16 cellular contexts compared by ENCODE assay signal in the genomic region with DNA sequence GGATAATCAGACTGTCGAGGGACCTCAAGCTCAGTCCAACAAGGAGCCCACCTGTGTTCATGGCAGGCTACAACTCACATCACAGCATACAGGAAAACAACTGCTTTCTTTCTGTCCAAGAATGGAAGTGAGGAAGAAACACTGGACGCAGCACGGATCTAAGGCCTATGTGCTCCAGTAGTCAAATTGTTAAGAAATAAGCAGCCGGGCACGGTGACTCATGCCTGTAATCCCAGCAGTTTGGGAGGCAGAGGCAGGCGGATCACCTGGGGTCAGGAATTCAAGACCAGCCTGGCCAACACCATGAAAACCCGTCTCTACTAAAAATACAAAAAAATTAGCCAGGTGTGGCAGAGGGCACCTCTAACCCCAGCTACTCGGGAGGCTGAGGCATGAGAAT.
DNase-seq lines count a peak whose midpoint lies in the region; ATAC-seq and TF ChIP-seq lines count a peak whose summit lies in the region.
"Had no signal": no experiment of that assay in that cellular context is flagged by ENCODE, and none has a peak within 500 bp of the region (broad histone marks: within the 10 kb centered on the region; RNA-seq: fewer than 3 reads in every experiment).

No MANE protein-coding gene starts in this region.

- ATAC-seq in stimulated activated naive CD8-positive, alpha-beta T cell treated with anti-CD3 and anti-CD28 coated beads, Interleukin-15, amount 100 ng/mL, for 72 hours: no peak

- no peaks in the 10 kb centered on the region for H3K36me3 ChIP-seq in endodermal cell (ENCODE audit: control insufficient read depth, insufficient read depth, low read length)
- H3K36me3 ChIP-seq: heart left ventricle, spleen, upper lobe of left lung had no signal

- DNase-seq in AG10803 (ENCODE audit: low read depth) (peak; percentile 17), NCI-H69 (lab: John Stamatoyannopoulos, UW) (peak; percentile 22), endodermal cell (peak; percentile 79), mesothelial cell of epicardium (ENCODE audit: low spot score in 2 of 2, unreplicated experiment in 2 of 2) (no peak), retina (no peak), Ammon's horn (ENCODE audit: low spot score) (no peak), DMS53 (lab: John Stamatoyannopoulos, UW) (no peak)
- DNase-seq in stimulated activated naive CD8-positive, alpha-beta T cell treated with anti-CD3 and anti-CD28 coated beads, Interleukin-15, amount 100 ng/mL, for 72 hours: no peak
- DNase-seq: activated CD4-positive, alpha-beta T cell treated with anti-CD3 and anti-CD28 coated beads, Interleukin-2, amount 10 ng/mL, durations not matched to agents 24 days and 14 days; activated gamma-delta T cell treated with Interleukin-2 at 50 U/mL for 16 hours; GDM1; heart left ventricle; NCI-H1694; spleen; SW 1271; upper lobe of left lung had no signal

- H3K27ac Mint-ChIP-seq in endodermal cell (no peak overlapping the region), mesothelial cell of epicardium (peak overlapping the region; percentile 26)
- no peak overlapping the region for H3K27ac Mint-ChIP-seq in stimulated activated naive CD8-positive, alpha-beta T cell treated with anti-CD3 and anti-CD28 coated beads, Interleukin-15, amount 100 ng/mL, for 72 hours
- H3K27ac Mint-ChIP-seq: activated CD4-positive, alpha-beta T cell treated with anti-CD3 and anti-CD28 coated beads, Interleukin-2, amount 10 ng/mL, durations not matched to agents 24 days and 14 days had no signal

- H3K4me1 Mint-ChIP-seq in endodermal cell (peaks cover 1% of the 10 kb centered on the region), mesothelial cell of epicardium (peaks cover 21% of the 10 kb centered on the region)
- no peaks in the 10 kb centered on the region for H3K4me1 Mint-ChIP-seq in stimulated activated naive CD8-positive, alpha-beta T cell treated with anti-CD3 and anti-CD28 coated beads, Interleukin-15, amount 100 ng/mL, for 72 hours
- H3K4me1 Mint-ChIP-seq: activated CD4-positive, alpha-beta T cell treated with anti-CD3 and anti-CD28 coated beads, Interleukin-2, amount 10 ng/mL, durations not matched to agents 24 days and 14 days had no signal

- no peak overlapping the region for H3K27ac ChIP-seq in endodermal cell (ENCODE audit: low read depth, low read length)
- H3K27ac ChIP-seq: heart left ventricle, spleen, upper lobe of left lung had no signal

- TF ChIP-seq CTCF in AG10803 (conservative IDR thresholded peaks at IDR 0.05; ENCODE audit: low read length) (no peak), endodermal cell (conservative IDR thresholded peaks at IDR 0.05) (no peak), mesothelial cell of epicardium (IDR thresholded peaks at IDR 0.05; ENCODE audit: unreplicated experiment) (no peak)

- WGBS in endodermal cell (ENCODE audit: insufficient coverage in 1 of 2, insufficient read length in 1 of 2), 2 experiments: 70 to 72% methylated on average over 4 to 8 of the region's 8 CpGs

- H3K27me3 Mint-ChIP-seq in endodermal cell (ENCODE audit: insufficient read depth) (no peaks in the 10 kb centered on the region), mesothelial cell of epicardium (ENCODE audit: low read depth) (no peaks in the 10 kb centered on the region)
- peaks cover 8% of the 10 kb centered on the region for H3K27me3 Mint-ChIP-seq in stimulated activated naive CD8-positive, alpha-beta T cell treated with anti-CD3 and anti-CD28 coated beads, Interleukin-15, amount 100 ng/mL, for 72 hours
- H3K27me3 Mint-ChIP-seq: activated CD4-positive, alpha-beta T cell treated with anti-CD3 and anti-CD28 coated beads, Interleukin-2, amount 10 ng/mL, durations not matched to agents 24 days and 14 days had no signal

- no peak overlapping the region for H3K4me3 ChIP-seq in AG10803 (ENCODE audit: low read length)
- no peak overlapping the region for H3K4me3 ChIP-seq in endodermal cell (ENCODE audit: low read length)
- H3K4me3 ChIP-seq: heart left ventricle, spleen, upper lobe of left lung had no signal

- no peak overlapping the region for H3K4me3 Mint-ChIP-seq in endodermal cell
- H3K4me3 Mint-ChIP-seq in mesothelial cell of epicardium: no peak overlapping the region
- no peak overlapping the region for H3K4me3 Mint-ChIP-seq in stimulated activated naive CD8-positive, alpha-beta T cell treated with anti-CD3 and anti-CD28 coated beads, Interleukin-15, amount 100 ng/mL, for 72 hours
- H3K4me3 Mint-ChIP-seq: activated CD4-positive, alpha-beta T cell treated with anti-CD3 and anti-CD28 coated beads, Interleukin-2, amount 10 ng/mL, durations not matched to agents 24 days and 14 days had no signal

- no peaks in the 10 kb centered on the region for H3K9me3 ChIP-seq in endodermal cell (ENCODE audit: control insufficient read depth, low read length)
- H3K9me3 ChIP-seq: heart left ventricle, spleen, upper lobe of left lung had no signal

- H3K36me3 Mint-ChIP-seq in endodermal cell (ENCODE audit: low read depth) (no peaks in the 10 kb centered on the region), mesothelial cell of epicardium (peaks cover 3% of the 10 kb centered on the region)

- peaks cover 3% of the 10 kb centered on the region for H3K4me1 ChIP-seq in endodermal cell (ENCODE audit: control insufficient read depth, insufficient read depth, low read length)
- H3K4me1 ChIP-seq: heart left ventricle, spleen, upper lobe of left lung had no signal

- no peaks in the 10 kb centered on the region for H3K27me3 ChIP-seq in endodermal cell (ENCODE audit: control insufficient read depth, insufficient read depth, low read length, poor library complexity, severe bottlenecking)
- H3K27me3 ChIP-seq: heart left ventricle, spleen, upper lobe of left lung had no signal

- H3K9ac ChIP-seq in endodermal cell (ENCODE audit: extremely low read depth, low read length, poor library complexity, severe bottlenecking): no peak overlapping the region

- H3K9me3 Mint-ChIP-seq in endodermal cell (no peaks in the 10 kb centered on the region), mesothelial cell of epicardium (peaks cover 4% of the 10 kb centered on the region)
- H3K9me3 Mint-ChIP-seq in stimulated activated naive CD8-positive, alpha-beta T cell treated with anti-CD3 and anti-CD28 coated beads, Interleukin-15, amount 100 ng/mL, for 72 hours: peaks cover 0 to 4% of the 10 kb centered on the region in 2 donors
- H3K9me3 Mint-ChIP-seq: activated CD4-positive, alpha-beta T cell treated with anti-CD3 and anti-CD28 coated beads, Interleukin-2, amount 10 ng/mL, durations not matched to agents 24 days and 14 days had no signal

Comparison
In these comparisons a context has a peak if more than half of its experiments do, and no peak if none do; other contexts are left out.
1. DNase-seq: peak in AG10803 (single experiment), NCI-H69 (single experiment) and endodermal cell (single experiment); none in mesothelial cell of epicardium (0 of 2), retina (single experiment), Ammon's horn (single experiment), DMS53 (single experiment) and stimulated activated naive CD8-positive, alpha-beta T cell treated with anti-CD3 and anti-CD28 coated beads, Interleukin-15, amount 100 ng/mL, for 72 hours (0 of 2).